Comparison of ENCODE assay signal across 8 cellular contexts in the genomic region with DNA sequence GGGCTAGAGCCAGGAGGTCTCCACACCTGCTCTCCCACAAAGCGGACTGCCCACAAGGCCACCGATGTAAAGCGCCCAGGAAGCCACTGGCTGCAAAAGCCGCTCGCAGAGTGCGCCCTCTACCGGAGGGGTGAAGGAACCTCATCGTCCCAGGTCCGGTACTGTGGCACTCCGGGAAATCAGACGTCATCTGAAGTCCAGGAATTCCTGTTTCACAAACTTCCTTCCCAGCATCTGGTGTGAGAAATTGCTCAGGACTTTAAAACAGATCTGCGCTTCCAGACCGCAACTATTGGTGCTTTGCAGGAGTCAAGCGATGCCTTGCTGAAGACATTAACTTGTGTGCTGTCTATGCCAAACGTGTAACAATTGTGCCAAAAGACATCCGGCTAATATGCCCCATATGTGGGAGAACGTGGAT.
DNase-seq lines count a peak whose midpoint lies in the region; ATAC-seq, FAIRE-seq and TF ChIP-seq lines count a peak whose summit lies in the region.

No MANE protein-coding gene starts in this region.

- H3K9me3 ChIP-seq in gastrocnemius medialis: no peaks in the 10 kb centered on the region

- ATAC-seq in gastrocnemius medialis (no peak), HG03469 (IDR thresholded peaks at IDR 0.05; ENCODE audit: unreplicated experiment) (no peak)

- H3K27me3 ChIP-seq in gastrocnemius medialis: no peaks in the 10 kb centered on the region

- H3K4me1 ChIP-seq in gastrocnemius medialis: peaks cover 8 to 12% of the 10 kb centered on the region in 2 donors

- TF ChIP-seq CTCF in NB4 (IDR thresholded peaks at IDR 0.05; ENCODE audit: low read depth, low read length) (peak; percentile 83), gastrocnemius medialis (IDR thresholded peaks at IDR 0.05 in 4 of 5, conservative IDR thresholded peaks at IDR 0.05 in 1 of 5) (peak in 4 of 5 experiments; percentile 11 to 51 (median 17))

- intact Hi-C loops in gastrocnemius medialis (cut with DNase I; ENCODE audit: low total_unique reads): no loop called here

- H3K4me3 ChIP-seq in NB4 (ENCODE audit: low read depth, low read length) (no peak overlapping the region), gastrocnemius medialis (no peak overlapping the region)

- peak; percentile 57 for DNase-seq in NCI-H2171 treated with DMSO at 0.1 percent for 48 hours (lab: John Stamatoyannopoulos, UW)
- DNase-seq in NCI-H2171 (lab: John Stamatoyannopoulos, UW): no peak
- DNase-seq in NB4 (ENCODE audit: low read depth): peak; percentile 61
- DNase-seq in epidermal melanocyte (ENCODE audit: insufficient read length, low spot score): peak; percentile 43
- no peak for DNase-seq in gastrocnemius medialis
- no peak for DNase-seq in frontal cortex (ENCODE audit: low spot score in 2 of 2)
- DNase-seq in NK-92 (lab: John Stamatoyannopoulos, UW; ENCODE audit: unreplicated experiment): no peak

- no peaks in the 10 kb centered on the region for H3K36me3 ChIP-seq in gastrocnemius medialis

- in situ Hi-C loops in gastrocnemius medialis (cut with MboI; ENCODE audit: low sequenced_read_pairs in 4 of 4): no loop called here

- H3K27ac ChIP-seq in gastrocnemius medialis: no peak overlapping the region

- TF ChIP-seq POLR2A in NB4 (IDR thresholded peaks at IDR 0.05; ENCODE audit: extremely low read depth, insufficient read length) (no peak), gastrocnemius medialis (IDR thresholded peaks at IDR 0.05) (no peak)

- FAIRE-seq in frontal cortex (lab: Jason Lieb, UNC): no peak

Comparison
In these comparisons a context has a peak if more than half of its experiments do, and no peak if none do; other contexts are left out.
1. DNase-seq: peak in NCI-H2171 treated with DMSO at 0.1 percent for 48 hours (single experiment), NB4 (single experiment) and epidermal melanocyte (single experiment); none in NCI-H2171 (single experiment), gastrocnemius medialis (0 of 2), frontal cortex (0 of 2) and NK-92 (single experiment).